ENCODE assay signal across 9 cellular contexts in the genomic region with DNA sequence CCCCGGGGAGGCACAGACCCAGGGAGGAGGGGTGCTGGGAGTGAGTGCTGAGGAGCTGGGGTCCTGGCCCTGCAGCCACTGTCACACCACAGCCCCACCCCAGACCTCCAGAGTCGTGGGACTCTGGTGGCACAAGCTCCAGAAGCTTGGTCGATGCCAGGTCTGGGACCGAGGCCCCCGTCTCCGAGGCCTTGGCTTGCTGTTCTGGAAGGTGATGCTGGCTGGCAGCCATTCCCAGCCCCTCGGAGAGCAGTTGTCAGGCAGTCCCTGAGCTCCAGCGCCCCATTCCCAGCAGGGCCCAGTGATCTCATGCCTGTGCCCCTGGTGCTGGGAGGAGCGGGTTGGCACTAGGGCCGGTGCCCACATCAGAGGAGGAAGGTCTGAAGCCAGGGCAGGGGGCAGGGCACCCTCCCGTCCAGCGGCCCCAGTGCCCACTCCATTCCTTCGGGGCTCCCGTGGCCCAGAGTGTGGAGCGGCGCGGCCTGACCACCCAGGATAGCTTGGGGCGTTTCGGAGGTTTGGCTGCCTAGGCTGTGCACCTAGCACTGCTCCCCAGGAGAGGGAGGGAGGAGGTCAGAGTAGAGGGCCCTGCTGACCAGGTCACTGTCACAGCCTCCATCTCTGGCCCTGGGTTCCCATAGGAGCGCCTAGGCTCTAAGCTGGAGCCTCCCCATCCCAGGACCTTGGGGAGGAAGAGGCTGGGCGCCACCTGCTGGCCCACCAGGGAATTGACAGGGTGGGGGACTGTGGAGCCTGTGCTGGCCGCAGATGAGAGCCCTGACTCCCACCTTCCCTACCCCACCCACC. TPM values are rescaled to one million over a fixed set of nuclear protein-coding genes. Genes with fewer than 3 reads are reported as not detected.
DNase-seq lines count a peak whose midpoint lies in the region; ATAC-seq, FAIRE-seq and TF ChIP-seq lines count a peak whose summit lies in the region.
"Had no signal": no experiment of that assay in that cellular context is flagged by ENCODE, and none has a peak within 500 bp of the region (broad histone marks: within the 10 kb centered on the region; RNA-seq: fewer than 3 reads in every experiment).

No MANE protein-coding gene starts in this region.

- H3K9me3 ChIP-seq in SK-N-SH (no peaks in the 10 kb centered on the region), colonic mucosa (no peaks in the 10 kb centered on the region)

- H3K27me3 ChIP-seq in SK-N-SH (ENCODE audit: insufficient read depth) (no peaks in the 10 kb centered on the region), colonic mucosa (no peaks in the 10 kb centered on the region)

- no peak for TF ChIP-seq EP300 in SK-N-SH (IDR thresholded peaks at IDR 0.05; ENCODE audit: borderline replicate concordance in 1 of 2, low read depth in 1 of 2, low read length in 1 of 2)

- no peaks in the 10 kb centered on the region for H3K36me3 ChIP-seq in SK-N-SH (replicated peaks in 1 of 2; ENCODE audit: control insufficient read depth in 1 of 2, insufficient read depth in 2 of 2, low read length in 1 of 2)
- H3K36me3 ChIP-seq in colonic mucosa, result no peaks in the 10 kb centered on the region

- POLR2A ChIA-PET in SK-N-SH (lab: Yijun Ruan, JAX), result no interaction called here

- no peak overlapping the region for H3K4me2 ChIP-seq in SK-N-SH

- TF ChIP-seq RAD21 in SK-N-SH (IDR thresholded peaks at IDR 0.05; ENCODE audit: low read length), result peak; percentile 29

- peak; percentile 67 for TF ChIP-seq CTCF in SK-N-SH (IDR thresholded peaks at IDR 0.05)
- peak; percentile 68 for TF ChIP-seq CTCF in colonic mucosa (IDR thresholded peaks at IDR 0.05)
- TF ChIP-seq CTCF in nephron progenitor cell (IDR thresholded peaks at IDR 0.05), result peak; percentile 62

- no peaks in the 10 kb centered on the region for H3K9me2 ChIP-seq in SK-N-SH

- H3K9ac ChIP-seq in SK-N-SH, result no peak overlapping the region
- H3K9ac ChIP-seq in colonic mucosa (ENCODE audit: low read depth in 2 of 2, low read length in 2 of 2), result no peak overlapping the region

- no peak overlapping the region for H2AFZ ChIP-seq in SK-N-SH (ENCODE audit: low read depth)

- no peaks in the 10 kb centered on the region for H3K79me2 ChIP-seq in SK-N-SH (ENCODE audit: insufficient read depth)

- FAIRE-seq in GM12892 (lab: Jason Lieb, UNC), result peak; percentile 95

- TF ChIP-seq POLR2A in GM12892 (IDR thresholded peaks at IDR 0.05; ENCODE audit: low read depth, low read length), result no peak

- no peaks in the 10 kb centered on the region for H3F3A ChIP-seq in SK-N-SH (replicated peaks; ENCODE audit: insufficient read depth)

- CTCF ChIA-PET in SK-N-SH (lab: Yijun Ruan, JAX), result interaction anchor here (0.5 to 4.6 kb wide), 35 partner anchors 9 to 639 kb away, joined by 3 to 49 read pairs (median 4); a partner anchor contains a TSS

- H3K9me3 Mint-ChIP-seq in nephron progenitor cell, result no peaks in the 10 kb centered on the region

- intact Hi-C loops in colonic mucosa (cut with DNase I), result loop anchor here (5.0 kb wide), 2 partner anchors 72 to 532 kb away; no protein-coding TSS in a partner anchor

- peaks cover 9% of the 10 kb centered on the region for H3K4me1 Mint-ChIP-seq in nephron progenitor cell

- H3K4me3 Mint-ChIP-seq in nephron progenitor cell, result no peak overlapping the region

- no peaks in the 10 kb centered on the region for H3K36me3 Mint-ChIP-seq in nephron progenitor cell (ENCODE audit: low read depth)

- H3K4me3 ChIP-seq in SK-N-SH (ENCODE audit: low read depth in 2 of 2, low read length in 1 of 2) (no peak overlapping the region), colonic mucosa (no peak overlapping the region)

- H3K27ac ChIP-seq in SK-N-SH (ENCODE audit: low read depth in 2 of 2, low read length in 1 of 2), result no peak overlapping the region
- no peak overlapping the region for H3K27ac ChIP-seq in colonic mucosa

- ATAC-seq in GM18517 (IDR thresholded peaks at IDR 0.05; ENCODE audit: unreplicated experiment), result no peak

- H3K27me3 Mint-ChIP-seq in nephron progenitor cell (ENCODE audit: low read depth, poor library complexity), result peaks cover 47% of the 10 kb centered on the region

- peak; percentile 35 for DNase-seq in GM12892 (ENCODE audit: insufficient read length)
- peak; percentile 70 for DNase-seq in SK-N-SH
- no peak for DNase-seq in colonic mucosa
- DNase-seq in nephron progenitor cell, result peak; percentile 65
- DNase-seq in NCI-H2029 (lab: John Stamatoyannopoulos, UW), result no peak
- DNase-seq in kidney glomerular epithelial cell (lab: John Stamatoyannopoulos, UW), result no peak
- DNase-seq in Ammon's horn (ENCODE audit: low spot score), result no peak

- no peak overlapping the region for H3K27ac Mint-ChIP-seq in nephron progenitor cell

- no peaks in the 10 kb centered on the region for H4K20me1 ChIP-seq in SK-N-SH (ENCODE audit: insufficient read depth)

- no peaks in the 10 kb centered on the region; a peak in 1 of 4 replicates for H3K4me1 ChIP-seq in SK-N-SH (ENCODE audit: control insufficient read depth in 1 of 2, insufficient read depth in 2 of 2, low read depth in 1 of 2, low read length in 1 of 2)
- no peaks in the 10 kb centered on the region for H3K4me1 ChIP-seq in colonic mucosa

- WGBS in SK-N-SH (ENCODE audit: low lambda C conversion rate), result 56% methylated on average over 8 of the region's 22 CpGs

TF ChIP-seq in SK-N-SH, 30 proteins besides CTCF, POLR2A, EP300 and RAD21:
- TF ChIP-seq SIN3A (IDR thresholded peaks at IDR 0.05; ENCODE audit: borderline replicate concordance, low read depth, low read length) (no peak), FOSL2 (IDR thresholded peaks at IDR 0.05; ENCODE audit: borderline replicate concordance, low read depth) (no peak), SMC3 (IDR thresholded peaks at IDR 0.05; ENCODE audit: low read depth, low read length) (peak; percentile 7; the same call in 1 of the 2 replicates), FOXM1 (IDR thresholded peaks at IDR 0.05; ENCODE audit: low read depth) (no peak)

RNA-seq across cellular contexts. Expression of a gene that starts 16.8 kb away (rescaled TPM):
- polyA plus RNA-seq in GM12892 (2012; ENCODE audit: missing spikeins), result not detected
- polyA plus RNA-seq in SK-N-SH (2012; rRNA removed), result not detected in 2 replicates
- not detected in 2 replicates for polyA plus RNA-seq in SK-N-SH (2012; cell fraction: cytosol; rRNA removed)
- polyA plus RNA-seq in SK-N-SH (2012; cell fraction: nucleus; rRNA removed), result not detected in 2 replicates
- total RNA-seq in colonic mucosa, result 10 to 100 TPM in 1 of 2 donors, 1 to 10 TPM in 1; 9.4 to 27.1 TPM
- total RNA-seq: fibroblast of lung had no signal
- polyA plus RNA-seq: fibroblast of lung had no signal

RNA-seq across cellular contexts. Expression of a gene that starts 32.5 kb away (rescaled TPM):
- not detected for polyA plus RNA-seq in GM12892 (2012; ENCODE audit: missing spikeins)
- not detected in 2 replicates for polyA plus RNA-seq in SK-N-SH (2012; rRNA removed)
- not detected in 2 replicates for polyA plus RNA-seq in SK-N-SH (2012; cell fraction: cytosol; rRNA removed)
- not detected in 2 replicates for polyA plus RNA-seq in SK-N-SH (2012; cell fraction: nucleus; rRNA removed)
- 1 to 10 TPM; 1.7 to 3.3 TPM for total RNA-seq in colonic mucosa
- total RNA-seq: fibroblast of lung had no signal
- polyA plus RNA-seq: fibroblast of lung had no signal

RNA-seq across cellular contexts. Expression of a gene that starts 48.5 kb away (rescaled TPM):
- polyA plus RNA-seq in GM12892 (2012; ENCODE audit: missing spikeins), result not detected
- not detected in 2 replicates for polyA plus RNA-seq in SK-N-SH (2012; rRNA removed)
- 0.03 TPM in 1 of 2 replicates, not detected in the other for polyA plus RNA-seq in SK-N-SH (2012; cell fraction: cytosol; rRNA removed)
- polyA plus RNA-seq in SK-N-SH (2012; cell fraction: nucleus; rRNA removed), result not detected in 2 replicates
- total RNA-seq in colonic mucosa, result under 1 TPM; 0.12 to 0.40 TPM
- total RNA-seq: fibroblast of lung had no signal
- polyA plus RNA-seq: fibroblast of lung had no signal

Comparison
In these comparisons a context has a peak if more than half of its experiments do, and no peak if none do; other contexts are left out.
1. DNase-seq: peak in GM12892 (single experiment), SK-N-SH (single experiment) and nephron progenitor cell (single experiment); none in colonic mucosa (single experiment), NCI-H2029 (single experiment), kidney glomerular epithelial cell (single experiment) and Ammon's horn (single experiment).
2. Peak in every context shown above with its lines, with median percentiles within 50 percentile points of each other: CTCF ChIP-seq.